ENCODE assay signal across 22 cellular contexts in genomic region chr16:24919536-24919935, GRCh38.
"Had no signal": no experiment of that assay in that cellular context is flagged by ENCODE, and none has a peak within 500 bp of the region (broad histone marks: within the 10 kb centered on the region; RNA-seq: fewer than 3 reads in every experiment).

No MANE protein-coding gene starts in this region.

- H3K4me3 Mint-ChIP-seq: activated naive CD4-positive, alpha-beta T cell treated with anti-CD3 and anti-CD28 coated beads for 36 hours; naive thymus-derived CD8-positive, alpha-beta T cell; neural progenitor cell had no signal

- H3K36me3 ChIP-seq: neural progenitor cell, uterus had no signal

- DNase-seq: activated CD4-positive, alpha-beta T cell treated with anti-CD3 and anti-CD28 coated beads for 1 hour; activated CD4-positive, alpha-beta T cell treated with anti-CD3 and anti-CD28 coated beads, Interleukin-2, amount 50 U/mL, for 4 hours; activated CD8-positive, alpha-beta memory T cell treated with anti-CD3 and anti-CD28 coated beads, Interleukin-2, amount 50 U/mL, for 48 hours; activated naive CD4-positive, alpha-beta T cell treated with anti-CD3 and anti-CD28 coated beads for 36 hours; activated T-cell treated with anti-CD3 and anti-CD28 coated beads, Interleukin-2, amount 50 U/mL, for 48 hours; amygdala; erythroblast; foreskin fibroblast; heart right ventricle; immature natural killer cell; lower lobe of right lung; naive thymus-derived CD8-positive, alpha-beta T cell; retina; stimulated activated CD4-positive, alpha-beta T cell treated with anti-CD3 and anti-CD28 coated beads, Interleukin-4, amount 100 ng/mL, for 1 hour; stimulated activated naive CD4-positive, alpha-beta T cell; testis; trophoblast cell; uterus had no signal

- H3K9ac ChIP-seq: neural progenitor cell had no signal

- H3K27ac ChIP-seq: cardiac muscle cell, heart right ventricle, lower lobe of right lung, neural progenitor cell, testis, uterus, VCaP had no signal

- H3K9me3 ChIP-seq: heart right ventricle, lower lobe of right lung, testis, uterus had no signal

- H3K4me1 Mint-ChIP-seq: neural progenitor cell had no signal

- H3K27me3 Mint-ChIP-seq: naive thymus-derived CD8-positive, alpha-beta T cell had no signal

- ATAC-seq: left lobe of liver; lower lobe of right lung; naive thymus-derived CD8-positive, alpha-beta T cell had no signal

- H3K4me1 ChIP-seq: heart right ventricle, lower lobe of right lung, neural progenitor cell, testis, uterus had no signal

- H3K27me3 ChIP-seq: cardiac muscle cell, heart right ventricle, neural progenitor cell, testis, uterus had no signal

- H2AFZ ChIP-seq: neural progenitor cell had no signal

- H3K9me3 Mint-ChIP-seq: activated naive CD4-positive, alpha-beta T cell treated with anti-CD3 and anti-CD28 coated beads for 36 hours; immature natural killer cell; neural progenitor cell had no signal

- H3K4me2 ChIP-seq: neural progenitor cell had no signal

- H3K4me3 ChIP-seq: cardiac muscle cell, heart right ventricle, lower lobe of right lung, neural progenitor cell, testis, uterus had no signal

- H3K27ac Mint-ChIP-seq: activated naive CD4-positive, alpha-beta T cell treated with anti-CD3 and anti-CD28 coated beads for 36 hours; neural progenitor cell had no signal
